Comparison of ENCODE assay signal across 14 cellular contexts in genomic region chr7:70630647-70631457, GRCh38.
DNase-seq lines count a peak whose midpoint lies in the region; ATAC-seq and TF ChIP-seq lines count a peak whose summit lies in the region.
"Had no signal": no experiment of that assay in that cellular context is flagged by ENCODE, and none has a peak within 500 bp of the region (broad histone marks: within the 10 kb centered on the region; RNA-seq: fewer than 3 reads in every experiment).

No MANE protein-coding gene starts in this region.

- H4K20me1 ChIP-seq in smooth muscle cell (ENCODE audit: low read depth): no peaks in the 10 kb centered on the region

- no peaks in the 10 kb centered on the region for H3K27me3 Mint-ChIP-seq in activated T-helper 2 cell treated with anti-CD3 and anti-CD28 coated beads, Interferon-gamma antibody, Interleukin-2, Interleukin-4, amounts not matched to agents 10 μg/mL and 5 μg/mL and 100 μg/mL, durations not matched to agents 14 hours and 24 hours and 36 hours (ENCODE audit: low read depth)
- H3K27me3 Mint-ChIP-seq: activated CD4-positive, alpha-beta memory T cell treated with anti-CD3 and anti-CD28 coated beads for 36 hours; activated naive CD4-positive, alpha-beta T cell treated with anti-CD3 and anti-CD28 coated beads, Interleukin-2, amount 50 U/mL, for 24 hours had no signal

- H3K4me3 ChIP-seq in HEK293 (ENCODE audit: low read depth, low read length): no peak overlapping the region
- no peak overlapping the region for H3K4me3 ChIP-seq in smooth muscle cell

- H3K4me1 Mint-ChIP-seq in activated T-helper 2 cell treated with anti-CD3 and anti-CD28 coated beads, Interferon-gamma antibody, Interleukin-2, Interleukin-4, amounts not matched to agents 10 μg/mL and 5 μg/mL and 100 μg/mL, durations not matched to agents 14 hours and 24 hours and 36 hours (ENCODE audit: low read depth): peaks cover 2% of the 10 kb centered on the region
- H3K4me1 Mint-ChIP-seq: activated naive CD4-positive, alpha-beta T cell treated with anti-CD3 and anti-CD28 coated beads, Interleukin-2, amount 50 U/mL, for 24 hours had no signal

- intact Hi-C loops in left cardiac atrium (cut with DNase I): no loop called here
- intact Hi-C loops in activated T-helper 2 cell treated with anti-CD3 and anti-CD28 coated beads, Interferon-gamma antibody, Interleukin-2, Interleukin-4, amounts not matched to agents 10 μg/mL and 5 μg/mL and 100 μg/mL, durations not matched to agents 14 hours and 24 hours and 36 hours (cut with micrococcal nuclease): no loop called here

- H3K4me1 ChIP-seq in HEK293 (ENCODE audit: control insufficient read depth, insufficient read depth, low read length) (no peaks in the 10 kb centered on the region), smooth muscle cell (ENCODE audit: low read depth) (peaks cover 28% of the 10 kb centered on the region)
- H3K4me1 ChIP-seq: Caco-2 had no signal

- no peak overlapping the region for H3K27ac Mint-ChIP-seq in activated T-helper 2 cell treated with anti-CD3 and anti-CD28 coated beads, Interferon-gamma antibody, Interleukin-2, Interleukin-4, amounts not matched to agents 10 μg/mL and 5 μg/mL and 100 μg/mL, durations not matched to agents 14 hours and 24 hours and 36 hours
- H3K27ac Mint-ChIP-seq: activated CD4-positive, alpha-beta memory T cell treated with anti-CD3 and anti-CD28 coated beads for 36 hours; activated naive CD4-positive, alpha-beta T cell treated with anti-CD3 and anti-CD28 coated beads, Interleukin-2, amount 50 U/mL, for 24 hours; T-helper 1 cell treated with Interleukin-12 subunit alpha and Interleukin-12 subunit beta and Interleukin-4 antibody, amounts not matched to agents 30 μg/mL and 1 μg/mL, for 36 hours had no signal

- peak; percentile 89 to 90 for ATAC-seq in left cardiac atrium
- no peak for ATAC-seq in HG02610 (IDR thresholded peaks at IDR 0.05; ENCODE audit: unreplicated experiment)

- H3F3A ChIP-seq in smooth muscle cell (ENCODE audit: low read depth): no peaks in the 10 kb centered on the region

- H3K4me3 Mint-ChIP-seq in activated T-helper 2 cell treated with anti-CD3 and anti-CD28 coated beads, Interferon-gamma antibody, Interleukin-2, Interleukin-4, amounts not matched to agents 10 μg/mL and 5 μg/mL and 100 μg/mL, durations not matched to agents 14 hours and 24 hours and 36 hours (ENCODE audit: low read depth): no peak overlapping the region
- H3K4me3 Mint-ChIP-seq: activated CD4-positive, alpha-beta memory T cell treated with anti-CD3 and anti-CD28 coated beads for 36 hours; activated naive CD4-positive, alpha-beta T cell treated with anti-CD3 and anti-CD28 coated beads, Interleukin-2, amount 50 U/mL, for 24 hours; T-helper 1 cell treated with Interleukin-12 subunit alpha and Interleukin-12 subunit beta and Interleukin-4 antibody, amounts not matched to agents 30 μg/mL and 1 μg/mL, for 36 hours had no signal

- POLR2A ChIA-PET in HEK293 (lab: Yijun Ruan, JAX): interaction anchor here (1.0 kb wide), 1 partner anchor 32 kb away, joined by 3 read pairs; no protein-coding TSS in a partner anchor

- H3K36me3 ChIP-seq in HEK293 (ENCODE audit: control insufficient read depth in 2 of 2, insufficient read depth in 1 of 2, low read length in 2 of 2) (no peaks in the 10 kb centered on the region), smooth muscle cell (ENCODE audit: low read depth) (no peaks in the 10 kb centered on the region)

- peaks cover 7% of the 10 kb centered on the region for H3K9me3 Mint-ChIP-seq in activated T-helper 2 cell treated with anti-CD3 and anti-CD28 coated beads, Interferon-gamma antibody, Interleukin-2, Interleukin-4, amounts not matched to agents 10 μg/mL and 5 μg/mL and 100 μg/mL, durations not matched to agents 14 hours and 24 hours and 36 hours
- H3K9me3 Mint-ChIP-seq: activated CD4-positive, alpha-beta memory T cell treated with anti-CD3 and anti-CD28 coated beads for 36 hours had no signal

- no peaks in the 10 kb centered on the region for H3K36me3 Mint-ChIP-seq in activated T-helper 2 cell treated with anti-CD3 and anti-CD28 coated beads, Interferon-gamma antibody, Interleukin-2, Interleukin-4, amounts not matched to agents 10 μg/mL and 5 μg/mL and 100 μg/mL, durations not matched to agents 14 hours and 24 hours and 36 hours (ENCODE audit: low read depth)
- H3K36me3 Mint-ChIP-seq: activated CD4-positive, alpha-beta memory T cell treated with anti-CD3 and anti-CD28 coated beads for 36 hours; activated naive CD4-positive, alpha-beta T cell treated with anti-CD3 and anti-CD28 coated beads, Interleukin-2, amount 50 U/mL, for 24 hours had no signal

- H2AFZ ChIP-seq in smooth muscle cell (ENCODE audit: low read depth): no peak overlapping the region

- no peaks in the 10 kb centered on the region for H3K79me2 ChIP-seq in smooth muscle cell (ENCODE audit: low read depth)

- no peak overlapping the region for H3K27ac ChIP-seq in HEK293 (ENCODE audit: extremely low read depth, low read depth, low read length)
- no peak overlapping the region for H3K27ac ChIP-seq in smooth muscle cell (ENCODE audit: low read depth)

- CTCF ChIA-PET in HEK293 (lab: Yijun Ruan, JAX): no interaction called here

- H3K9me3 ChIP-seq in HEK293 (ENCODE audit: control insufficient read depth, insufficient read depth, low read depth, low read length) (no peaks in the 10 kb centered on the region), smooth muscle cell (replicated peaks; ENCODE audit: low read depth) (no peaks in the 10 kb centered on the region)
- H3K9me3 ChIP-seq: Caco-2 had no signal

- no peak for TF ChIP-seq CTCF in HEK293 (tag by site-specific recombination; IDR thresholded peaks at IDR 0.05)
- TF ChIP-seq CTCF in smooth muscle cell (IDR thresholded peaks at IDR 0.05; ENCODE audit: borderline replicate concordance, insufficient read depth, poor library complexity, severe bottlenecking): no peak

- 72% methylated on average over 30 of the region's 32 CpGs for WGBS in smooth muscle cell (ENCODE audit: low lambda C conversion rate)

- H3K9ac ChIP-seq in smooth muscle cell (ENCODE audit: low read depth): no peak overlapping the region

- DNase-seq in NCI-H69 (lab: John Stamatoyannopoulos, UW) (peak; percentile 94), left cardiac atrium (peak; percentile 54), smooth muscle cell (lab: John Stamatoyannopoulos, UW; ENCODE audit: unreplicated experiment) (no peak), COLO829 (ENCODE audit: low spot score) (no peak), COLO668 (lab: John Stamatoyannopoulos, UW; ENCODE audit: unreplicated experiment) (no peak)
- DNase-seq in activated T-helper 2 cell treated with anti-CD3 and anti-CD28 coated beads, Interferon-gamma antibody, Interleukin-2, Interleukin-4, amounts not matched to agents 10 μg/mL and 5 μg/mL and 100 μg/mL, durations not matched to agents 14 hours and 24 hours and 36 hours (ENCODE audit: low spot score): no peak
- DNase-seq: activated CD4-positive, alpha-beta memory T cell treated with anti-CD3 and anti-CD28 coated beads for 36 hours; Caco-2; dermis blood vessel endothelial cell; hippocampal formation had no signal

- H3K4me2 ChIP-seq in smooth muscle cell: peak overlapping the region; percentile 55

- H3K27me3 ChIP-seq in smooth muscle cell (ENCODE audit: low read depth): peaks cover 12% of the 10 kb centered on the region

TF ChIP-seq in HEK293, 187 proteins besides CTCF, POLR2A, EP300 and RAD21 (continues in another document):
- TF ChIP-seq REPIN1 (tag by site-specific recombination; IDR thresholded peaks at IDR 0.05; ENCODE audit: low read depth): no peak
- TF ChIP-seq PRDM4 (tag by site-specific recombination; IDR thresholded peaks at IDR 0.05): 0 out of 2 replicates have a peak, but pooled peaks have one; percentile 17
- no peak for TF ChIP-seq ZNF2 (tag by site-specific recombination; IDR thresholded peaks at IDR 0.05)
- TF ChIP-seq ZNF488 (tag by site-specific recombination; IDR thresholded peaks at IDR 0.05): no peak
- no peak for TF ChIP-seq ZNF266 (tag by site-specific recombination; IDR thresholded peaks at IDR 0.05; ENCODE audit: low read depth)
- peak; percentile 80 for TF ChIP-seq PRDM6 (tag by site-specific recombination; IDR thresholded peaks at IDR 0.05)

Comparison
In these comparisons a context has a peak if more than half of its experiments do, and no peak if none do; other contexts are left out.
1. DNase-seq: peak in NCI-H69 (single experiment) and left cardiac atrium (single experiment); none in smooth muscle cell (single experiment), activated T-helper 2 cell treated with anti-CD3 and anti-CD28 coated beads, Interferon-gamma antibody, Interleukin-2, Interleukin-4, amounts not matched to agents 10 μg/mL and 5 μg/mL and 100 μg/mL, durations not matched to agents 14 hours and 24 hours and 36 hours (single experiment), COLO829 (single experiment) and COLO668 (single experiment).